8 cellular contexts compared by ENCODE assay signal in genomic region chr16:23060458-23061320, GRCh38.
A peak's percentile ranks its signal among the peaks of the same experiment; 100 is the strongest.
DNase-seq lines count a peak whose midpoint lies in the region; ATAC-seq and TF ChIP-seq lines count a peak whose summit lies in the region.

No MANE protein-coding gene starts in this region.

- H3K27ac ChIP-seq in CD4-positive, alpha-beta memory T cell (ENCODE audit: low read depth, low read length): no peak overlapping the region
- H3K27ac ChIP-seq in mesendoderm (ENCODE audit: low read depth, low read length): no peak overlapping the region

- no peak overlapping the region for H3K9ac ChIP-seq in mesendoderm (ENCODE audit: low read length)

- intact Hi-C loops in CD4-positive, alpha-beta memory T cell (cut with micrococcal nuclease): loop anchor here (2.0 kb wide), 1 partner anchor 1420 kb away; no protein-coding TSS in a partner anchor
- intact Hi-C loops in activated CD8-positive, alpha-beta T cell treated with anti-CD3 and anti-CD28 coated beads for 36 hours (cut with micrococcal nuclease): loop anchor here (10.0 kb wide), 1 partner anchor 166 kb away; no protein-coding TSS in a partner anchor

- DNase-seq in CD4-positive, alpha-beta memory T cell: peak; percentile 38 to 47 (median 39)
- DNase-seq in NCI-H82 (lab: John Stamatoyannopoulos, UW) (peak; percentile 83), mesendoderm (peak; percentile 69)
- peak; percentile 80 for DNase-seq in activated CD8-positive, alpha-beta T cell treated with anti-CD3 and anti-CD28 coated beads for 36 hours
- DNase-seq in effector memory CD8-positive, alpha-beta T cell: peak; percentile 26 to 54 (median 28)
- DNase-seq in stimulated activated CD8-positive, alpha-beta memory T cell treated with anti-CD3 and anti-CD28 coated beads, Interleukin-4, amount 100 ng/mL, for 48 hours: peak; percentile 75

- no peak overlapping the region for H3K56ac ChIP-seq in mesendoderm (ENCODE audit: low read length)

- peaks cover 0 to 2% (median 0%) of the 10 kb centered on the region in 8 donors for H3K9me3 Mint-ChIP-seq in CD4-positive, alpha-beta memory T cell
- H3K9me3 Mint-ChIP-seq in activated CD8-positive, alpha-beta T cell treated with anti-CD3 and anti-CD28 coated beads for 36 hours: no peaks in the 10 kb centered on the region
- H3K9me3 Mint-ChIP-seq in effector memory CD8-positive, alpha-beta T cell: no peaks in the 10 kb centered on the region

- H3K27me3 Mint-ChIP-seq in CD4-positive, alpha-beta memory T cell: peaks cover 9 to 17% of the 10 kb centered on the region in 2 donors
- H3K27me3 Mint-ChIP-seq in activated CD8-positive, alpha-beta T cell treated with anti-CD3 and anti-CD28 coated beads for 36 hours: peaks cover 15% of the 10 kb centered on the region
- peaks cover 33 to 36% of the 10 kb centered on the region in 2 donors for H3K27me3 Mint-ChIP-seq in effector memory CD8-positive, alpha-beta T cell

- no peaks in the 10 kb centered on the region for H3K27me3 ChIP-seq in CD4-positive, alpha-beta memory T cell (ENCODE audit: insufficient read depth, low read length)
- H3K27me3 ChIP-seq in mesendoderm (ENCODE audit: insufficient read depth, low read length, poor library complexity): no peaks in the 10 kb centered on the region

- H2AK5ac ChIP-seq in mesendoderm (ENCODE audit: low read length): no peak overlapping the region

- no peak overlapping the region for H3K18ac ChIP-seq in mesendoderm (ENCODE audit: low read length)

- no peak overlapping the region for H3K4me2 ChIP-seq in mesendoderm (ENCODE audit: low read length)

- H3K4me3 ChIP-seq in CD4-positive, alpha-beta memory T cell (ENCODE audit: low read length in 2 of 2): no peak overlapping the region
- no peak overlapping the region for H3K4me3 ChIP-seq in mesendoderm (ENCODE audit: low read length)

- no peak overlapping the region for H3K23ac ChIP-seq in mesendoderm (ENCODE audit: low read length)

- no peaks in the 10 kb centered on the region for H3K36me3 Mint-ChIP-seq in CD4-positive, alpha-beta memory T cell
- no peaks in the 10 kb centered on the region for H3K36me3 Mint-ChIP-seq in activated CD8-positive, alpha-beta T cell treated with anti-CD3 and anti-CD28 coated beads for 36 hours (ENCODE audit: low read depth)
- H3K36me3 Mint-ChIP-seq in effector memory CD8-positive, alpha-beta T cell (ENCODE audit: insufficient read depth): no peaks in the 10 kb centered on the region

- H2BK120ac ChIP-seq in mesendoderm (ENCODE audit: low read depth, low read length): no peak overlapping the region

- no peak overlapping the region for H2BK5ac ChIP-seq in mesendoderm (ENCODE audit: low read length)

- H2BK15ac ChIP-seq in mesendoderm (replicated peaks; ENCODE audit: low read depth): no peak overlapping the region

- CTCF ChIA-PET in CD4-positive, alpha-beta memory T cell (lab: Charles Lee; ENCODE audit: partially characterized antibody): interaction anchor here (0.7 to 2.1 kb wide), 6 partner anchors 8 to 1500 kb away, joined by 3 to 8 read pairs (median 4); no protein-coding TSS in a partner anchor
- CTCF ChIA-PET in activated CD8-positive, alpha-beta T cell treated with anti-CD3 and anti-CD28 coated beads for 36 hours (lab: Charles Lee): interaction anchor here (0.6 to 1.7 kb wide), 6 partner anchors 13 to 162 kb away, joined by 3 to 5 read pairs (median 3); no protein-coding TSS in a partner anchor

- H3K4ac ChIP-seq in mesendoderm (ENCODE audit: low read depth, low read length): no peak overlapping the region

- peak; percentile 96 for TF ChIP-seq CTCF in activated CD8-positive, alpha-beta T cell treated with anti-CD3 and anti-CD28 coated beads for 36 hours (IDR thresholded peaks at IDR 0.05)

- no peak overlapping the region for H4K8ac ChIP-seq in mesendoderm (ENCODE audit: low read depth, low read length)

- no peak overlapping the region for H4K5ac ChIP-seq in mesendoderm (ENCODE audit: low read length)

- peak; percentile 53 for ATAC-seq in HG02763 (IDR thresholded peaks at IDR 0.05; ENCODE audit: unreplicated experiment)
- ATAC-seq in activated CD8-positive, alpha-beta T cell treated with anti-CD3 and anti-CD28 coated beads for 36 hours: peak; percentile 72
- ATAC-seq in effector memory CD8-positive, alpha-beta T cell (replicated peaks): peak; percentile 46
- ATAC-seq in HG02588 (IDR thresholded peaks at IDR 0.05; ENCODE audit: unreplicated experiment): no peak

- H3K79me2 ChIP-seq in mesendoderm (ENCODE audit: control insufficient read depth, insufficient read depth, low read length): no peaks in the 10 kb centered on the region

- POLR2A ChIA-PET in CD4-positive, alpha-beta memory T cell (lab: Charles Lee; ENCODE audit: partially characterized antibody): no interaction called here
- POLR2A ChIA-PET in activated CD8-positive, alpha-beta T cell treated with anti-CD3 and anti-CD28 coated beads for 36 hours (lab: Charles Lee): interaction anchor here (0.6 kb wide), 1 partner anchor 258 kb away, joined by 3 read pairs; no protein-coding TSS in a partner anchor

- no peak overlapping the region for H3K27ac Mint-ChIP-seq in CD4-positive, alpha-beta memory T cell
- H3K27ac Mint-ChIP-seq in activated CD8-positive, alpha-beta T cell treated with anti-CD3 and anti-CD28 coated beads for 36 hours: no peak overlapping the region
- H3K27ac Mint-ChIP-seq in effector memory CD8-positive, alpha-beta T cell: no peak overlapping the region

- peaks cover 0 to 4% (median 1%) of the 10 kb centered on the region in 4 donors for H3K4me1 Mint-ChIP-seq in CD4-positive, alpha-beta memory T cell
- H3K4me1 Mint-ChIP-seq in activated CD8-positive, alpha-beta T cell treated with anti-CD3 and anti-CD28 coated beads for 36 hours (ENCODE audit: low read depth): peaks cover 2% of the 10 kb centered on the region
- H3K4me1 Mint-ChIP-seq in effector memory CD8-positive, alpha-beta T cell (ENCODE audit: low read depth in 2 of 2): peaks cover 2 to 5% of the 10 kb centered on the region in 2 donors

- no peaks in the 10 kb centered on the region for H3K79me1 ChIP-seq in mesendoderm (ENCODE audit: low read length)

- WGBS in mesendoderm (ENCODE audit: extremely low coverage, insufficient coverage, low lambda C conversion rate): no CpG with 5 or more reads among the region's 9 CpGs

- no peak overlapping the region for H3K4me3 Mint-ChIP-seq in CD4-positive, alpha-beta memory T cell
- no peak overlapping the region for H3K4me3 Mint-ChIP-seq in activated CD8-positive, alpha-beta T cell treated with anti-CD3 and anti-CD28 coated beads for 36 hours
- no peak overlapping the region for H3K4me3 Mint-ChIP-seq in effector memory CD8-positive, alpha-beta T cell

- H3K4me1 ChIP-seq in CD4-positive, alpha-beta memory T cell (ENCODE audit: insufficient read depth, low read length): no peaks in the 10 kb centered on the region
- H3K4me1 ChIP-seq in mesendoderm (ENCODE audit: control insufficient read depth, low read depth, low read length): no peaks in the 10 kb centered on the region

- H3K9me3 ChIP-seq in CD4-positive, alpha-beta memory T cell (ENCODE audit: control insufficient read depth in 1 of 2, low read length in 2 of 2): no peaks in the 10 kb centered on the region

- H3K36me3 ChIP-seq in CD4-positive, alpha-beta memory T cell (ENCODE audit: insufficient read depth, low read length): no peaks in the 10 kb centered on the region
- H3K36me3 ChIP-seq in mesendoderm (ENCODE audit: control insufficient read depth, insufficient read depth, low read length): no peaks in the 10 kb centered on the region

Comparison
In these comparisons a context has a peak if more than half of its experiments do, and no peak if none do; other contexts are left out.
1. DNase-seq: peak in every context shown above with its lines; median percentile 83 in NCI-H82; 80 in activated CD8-positive, alpha-beta T cell treated with anti-CD3 and anti-CD28 coated beads for 36 hours; 75 in stimulated activated CD8-positive, alpha-beta memory T cell treated with anti-CD3 and anti-CD28 coated beads, Interleukin-4, amount 100 ng/mL, for 48 hours; 69 in mesendoderm; 39 in CD4-positive, alpha-beta memory T cell; 28 in effector memory CD8-positive, alpha-beta T cell.